Comparison of ENCODE assay signal across 8 cellular contexts in genomic region chr10:31317652-31318381, GRCh38. TPM values are rescaled to one million over a fixed set of nuclear protein-coding genes. Genes with fewer than 3 reads are reported as not detected.
DNase-seq lines count a peak whose midpoint lies in the region; ATAC-seq, FAIRE-seq and TF ChIP-seq lines count a peak whose summit lies in the region.

No MANE protein-coding gene starts in this region.

- TF ChIP-seq CTCF in AG04450 (IDR thresholded peaks at IDR 0.05; ENCODE audit: low read depth, low read length) (no peak), NB4 (IDR thresholded peaks at IDR 0.05; ENCODE audit: low read depth, low read length) (no peak), astrocyte (IDR thresholded peaks at IDR 0.05; ENCODE audit: insufficient read depth, low read depth, low read length) (no peak), lower lobe of right lung (IDR thresholded peaks at IDR 0.05) (no peak)

- H3K4me3 Mint-ChIP-seq in astrocyte (ENCODE audit: unreplicated experiment), result peak overlapping the region; percentile 98

- CTCF ChIA-PET in AG04450 (lab: Charles Lee), result interaction anchor here (0.8 to 1.9 kb wide), 2 partner anchors 51 to 534 kb away, joined by 3 to 5 read pairs; no protein-coding TSS in a partner anchor

- peak overlapping the region; percentile 91 for H3K27ac Mint-ChIP-seq in astrocyte (ENCODE audit: unreplicated experiment)

- peaks cover 58% of the 10 kb centered on the region for H3K79me2 ChIP-seq in astrocyte (ENCODE audit: insufficient read depth, low read length)

- POLR2A ChIA-PET in AG04450 (lab: Yijun Ruan, JAX), result interaction anchor here (1.0 to 1.3 kb wide), 4 partner anchors 183 to 581 kb away, joined by 3 to 5 read pairs (median 4); partner anchors contain the start of gene ZNF438

- peak overlapping the region; percentile 90 for H3K4me2 ChIP-seq in astrocyte (ENCODE audit: low read length)

- DNase-seq in AG04450 (ENCODE audit: low read depth, low spot score), result no peak
- DNase-seq in NB4 (ENCODE audit: low read depth), result no peak
- DNase-seq in astrocyte (ENCODE audit: low read depth), result no peak
- DNase-seq in lower lobe of right lung, result peak; percentile 70
- peak; percentile 60 to 76 for DNase-seq in stimulated activated CD8-positive, alpha-beta memory T cell treated with anti-CD3 and anti-CD28 coated beads, Interleukin-7, amount 100 ng/mL, for 48 hours (ENCODE audit: extremely low read depth in 1 of 2, low read depth in 1 of 2)
- no peak for DNase-seq in NCI-H69 (lab: John Stamatoyannopoulos, UW)
- DNase-seq in UCSD-AML1 (lab: John Stamatoyannopoulos, UW; ENCODE audit: unreplicated experiment), result no peak
- DNase-seq in hippocampal formation (lab: John Stamatoyannopoulos, UW), result no peak

- peak overlapping the region; percentile 95 for H3K9ac ChIP-seq in astrocyte (ENCODE audit: low read length)

- no peaks in the 10 kb centered on the region for H3K9me3 Mint-ChIP-seq in astrocyte (ENCODE audit: unreplicated experiment)

- peak overlapping the region; percentile 81 for H2AFZ ChIP-seq in astrocyte (ENCODE audit: low read depth, low read length)

- no peaks in the 10 kb centered on the region for H3K36me3 Mint-ChIP-seq in astrocyte (ENCODE audit: low read depth, unreplicated experiment)

- H3K4me1 Mint-ChIP-seq in astrocyte (ENCODE audit: low read depth, unreplicated experiment), result peaks cover 28% of the 10 kb centered on the region

- ATAC-seq in lower lobe of right lung, result no peak

- H4K20me1 ChIP-seq in astrocyte (ENCODE audit: insufficient read depth, low read length), result peaks cover 19% of the 10 kb centered on the region

- H3K4me1 ChIP-seq in astrocyte (ENCODE audit: insufficient read depth, low read length) (peaks cover 36% of the 10 kb centered on the region), lower lobe of right lung (peaks cover 16% of the 10 kb centered on the region)

- intact Hi-C loops in lower lobe of right lung (cut with DNase I), result no loop called here

- H3K27me3 Mint-ChIP-seq in astrocyte (ENCODE audit: low read depth, unreplicated experiment), result no peaks in the 10 kb centered on the region

- H3K36me3 ChIP-seq in astrocyte (ENCODE audit: insufficient read depth, low read length) (no peaks in the 10 kb centered on the region), lower lobe of right lung (no peaks in the 10 kb centered on the region)

- H3K9me3 ChIP-seq in AG04450 (ENCODE audit: control insufficient read depth, insufficient read depth, low read length) (no peaks in the 10 kb centered on the region; the same call in 1 of the 2 replicates), astrocyte (ENCODE audit: insufficient read depth, low read depth, low read length) (no peaks in the 10 kb centered on the region), lower lobe of right lung (no peaks in the 10 kb centered on the region)

- FAIRE-seq in astrocyte (lab: Jason Lieb, UNC), result no peak

- H3K4me3 ChIP-seq in AG04450 (ENCODE audit: low read depth, low read length) (peak overlapping the region; percentile 88), NB4 (ENCODE audit: low read depth, low read length) (peak overlapping the region; percentile 42), astrocyte (ENCODE audit: insufficient read depth, low read depth, low read length) (peak overlapping the region; percentile 92), lower lobe of right lung (peak overlapping the region; percentile 82)

- H3K27me3 ChIP-seq in AG04450 (ENCODE audit: control insufficient read depth, insufficient read depth, low read length) (no peaks in the 10 kb centered on the region), astrocyte (ENCODE audit: insufficient read depth, low read length) (no peaks in the 10 kb centered on the region), lower lobe of right lung (ENCODE audit: low read depth) (peaks cover 4% of the 10 kb centered on the region)

- no peak for TF ChIP-seq POLR2A in NB4 (IDR thresholded peaks at IDR 0.05; ENCODE audit: extremely low read depth, insufficient read length)

- H3K27ac ChIP-seq in AG04450 (ENCODE audit: low read depth, low read length) (peak overlapping the region; percentile 93), astrocyte (ENCODE audit: low read depth, low read length) (peak overlapping the region; percentile 95), lower lobe of right lung (peak overlapping the region; percentile 88)

RNA-seq across cellular contexts. Expression of gene ZEB1, which starts 1.2 kb away (rescaled TPM):
- polyA plus RNA-seq in AG04450 (2011; rRNA removed), result 128 and 154 TPM in 2 replicates
- 224 and 338 TPM in 2 replicates for polyA minus RNA-seq in AG04450 (2011; rRNA and poly(A)+ RNA removed)
- total RNA-seq in astrocyte (37.2 and 42.3 TPM in 2 replicates), lower lobe of right lung (46.4 TPM)

Comparison
In these comparisons a context has a peak if more than half of its experiments do, and no peak if none do; other contexts are left out.
1. DNase-seq: peak in lower lobe of right lung (single experiment) and stimulated activated CD8-positive, alpha-beta memory T cell treated with anti-CD3 and anti-CD28 coated beads, Interleukin-7, amount 100 ng/mL, for 48 hours (2 of 2); none in AG04450 (single experiment), NB4 (single experiment), astrocyte (single experiment), NCI-H69 (single experiment), UCSD-AML1 (single experiment) and hippocampal formation (0 of 2).
2. H3K4me3 ChIP-seq: peak in every context shown above with its lines; median percentile 92 in astrocyte; 88 in AG04450; 82 in lower lobe of right lung; 42 in NB4.
3. Peak in every context shown above with its lines, with median percentiles within 50 percentile points of each other: H3K27ac ChIP-seq.